17 cellular contexts compared by ENCODE assay signal in the genomic region with DNA sequence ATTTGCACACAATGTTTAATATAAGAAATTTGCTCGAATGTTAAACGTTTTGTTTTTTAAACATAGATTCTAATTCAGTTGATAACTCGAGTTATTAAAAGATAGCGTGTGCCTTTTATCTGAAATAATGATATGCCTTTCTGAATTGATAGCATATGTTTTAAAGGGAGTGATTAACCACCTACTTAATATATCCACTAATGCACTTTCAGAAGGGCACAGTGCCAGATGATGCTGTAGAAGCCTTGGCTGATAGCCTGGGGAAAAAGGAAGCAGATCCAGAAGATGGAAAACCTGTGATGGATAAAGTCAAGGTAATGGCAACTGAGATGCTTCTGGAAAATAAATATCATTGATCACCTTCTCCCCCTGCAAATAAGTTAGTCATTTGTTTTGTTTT. TPM values are rescaled to one million over a fixed set of nuclear protein-coding genes. Genes with fewer than 3 reads are reported as not detected.
DNase-seq lines count a peak whose midpoint lies in the region; ATAC-seq and TF ChIP-seq lines count a peak whose summit lies in the region.
"Had no signal": no experiment of that assay in that cellular context is flagged by ENCODE, and none has a peak within 500 bp of the region (broad histone marks: within the 10 kb centered on the region; RNA-seq: fewer than 3 reads in every experiment).

No MANE protein-coding gene starts in this region.

- WGBS in right cardiac atrium, result 37% methylated on average over 4 of the region's 4 CpGs

- DNase-seq in left ventricle myocardium inferior (no peak), right cardiac atrium (no peak), NCI-H1694 (lab: John Stamatoyannopoulos, UW) (peak; percentile 42), T-helper 17 cell (no peak)
- no peak for DNase-seq in stimulated activated effector memory CD8-positive, alpha-beta T cell treated with anti-CD3 and anti-CD28 coated beads, Interleukin-12 subunit alpha, Interleukin-12 subunit beta, amount 100 ng/mL, for 72 hours (ENCODE audit: low spot score in 2 of 2)
- DNase-seq in activated naive CD8-positive, alpha-beta T cell treated with anti-CD3 and anti-CD28 coated beads, Interleukin-2, amount 50 U/mL, for 24 hours, result no peak
- no peak for DNase-seq in stimulated activated naive CD4-positive, alpha-beta T cell treated with Interleukin-2 at 50 U/mL for 16 hours (lab: John Stamatoyannopoulos, UW)
- DNase-seq: AML-193; CD8-positive, alpha-beta memory T cell; MV-4-11; NCI-H146; NCI-H510A; PC-3; T-cell had no signal

- TF ChIP-seq CTCF in left ventricle myocardium inferior (IDR thresholded peaks at IDR 0.05; ENCODE audit: borderline replicate concordance), result no peak

- H3K27ac Mint-ChIP-seq in T-helper 17 cell, result peak overlapping the region; percentile 68
- H3K27ac Mint-ChIP-seq in stimulated activated effector memory CD8-positive, alpha-beta T cell treated with anti-CD3 and anti-CD28 coated beads, Interleukin-12 subunit alpha, Interleukin-12 subunit beta, amount 100 ng/mL, for 72 hours, result peak overlapping the region; percentile 82
- H3K27ac Mint-ChIP-seq in activated naive CD8-positive, alpha-beta T cell treated with anti-CD3 and anti-CD28 coated beads, Interleukin-2, amount 50 U/mL, for 24 hours, result no peak overlapping the region
- H3K27ac Mint-ChIP-seq: IgD-negative memory B cell had no signal

- peaks cover 3% of the 10 kb centered on the region for H3K36me3 Mint-ChIP-seq in T-helper 17 cell (ENCODE audit: low read depth)
- peaks cover 92% of the 10 kb centered on the region for H3K36me3 Mint-ChIP-seq in stimulated activated effector memory CD8-positive, alpha-beta T cell treated with anti-CD3 and anti-CD28 coated beads, Interleukin-12 subunit alpha, Interleukin-12 subunit beta, amount 100 ng/mL, for 72 hours
- peaks cover 30% of the 10 kb centered on the region for H3K36me3 Mint-ChIP-seq in activated naive CD8-positive, alpha-beta T cell treated with anti-CD3 and anti-CD28 coated beads, Interleukin-2, amount 50 U/mL, for 24 hours (ENCODE audit: low read depth)
- H3K36me3 Mint-ChIP-seq: IgD-negative memory B cell had no signal

- H3K4me1 ChIP-seq in left ventricle myocardium inferior (peaks cover 65% of the 10 kb centered on the region), right cardiac atrium (ENCODE audit: control insufficient read depth, insufficient read depth, low read length) (no peaks in the 10 kb centered on the region)

- H3K27ac ChIP-seq in left ventricle myocardium inferior (replicated peaks) (peak overlapping the region; percentile 2), right cardiac atrium (ENCODE audit: low read length) (no peak overlapping the region)

- ATAC-seq in right cardiac atrium, result no peak
- ATAC-seq in T-helper 17 cell, result no peak
- ATAC-seq in stimulated activated effector memory CD8-positive, alpha-beta T cell treated with anti-CD3 and anti-CD28 coated beads, Interleukin-12 subunit alpha, Interleukin-12 subunit beta, amount 100 ng/mL, for 72 hours, result no peak
- ATAC-seq in activated naive CD8-positive, alpha-beta T cell treated with anti-CD3 and anti-CD28 coated beads, Interleukin-2, amount 50 U/mL, for 24 hours, result no peak
- no peak for ATAC-seq in HG02884 (IDR thresholded peaks at IDR 0.05; ENCODE audit: unreplicated experiment)
- ATAC-seq: HCT116, T-cell had no signal

- H3K9me3 Mint-ChIP-seq in stimulated activated effector memory CD8-positive, alpha-beta T cell treated with anti-CD3 and anti-CD28 coated beads, Interleukin-12 subunit alpha, Interleukin-12 subunit beta, amount 100 ng/mL, for 72 hours, result no peaks in the 10 kb centered on the region
- H3K9me3 Mint-ChIP-seq in activated naive CD8-positive, alpha-beta T cell treated with anti-CD3 and anti-CD28 coated beads, Interleukin-2, amount 50 U/mL, for 24 hours, result no peaks in the 10 kb centered on the region
- H3K9me3 Mint-ChIP-seq: CD8-positive, alpha-beta memory T cell; IgD-negative memory B cell; T-cell had no signal

- H3K4me3 Mint-ChIP-seq in T-helper 17 cell, result no peak overlapping the region
- no peak overlapping the region for H3K4me3 Mint-ChIP-seq in stimulated activated effector memory CD8-positive, alpha-beta T cell treated with anti-CD3 and anti-CD28 coated beads, Interleukin-12 subunit alpha, Interleukin-12 subunit beta, amount 100 ng/mL, for 72 hours
- no peak overlapping the region for H3K4me3 Mint-ChIP-seq in activated naive CD8-positive, alpha-beta T cell treated with anti-CD3 and anti-CD28 coated beads, Interleukin-2, amount 50 U/mL, for 24 hours
- H3K4me3 Mint-ChIP-seq: CD8-positive, alpha-beta memory T cell; IgD-negative memory B cell; T-cell had no signal

- H3K9me3 ChIP-seq in left ventricle myocardium inferior (replicated peaks), result no peaks in the 10 kb centered on the region
- H3K9me3 ChIP-seq in right cardiac atrium (ENCODE audit: control insufficient read depth, low read length), result no peaks in the 10 kb centered on the region
- no peaks in the 10 kb centered on the region for H3K9me3 ChIP-seq in T-helper 17 cell (ENCODE audit: control insufficient read depth, low read length, poor library complexity, severe bottlenecking)

- no peaks in the 10 kb centered on the region for H3K27me3 Mint-ChIP-seq in T-helper 17 cell
- no peaks in the 10 kb centered on the region for H3K27me3 Mint-ChIP-seq in activated naive CD8-positive, alpha-beta T cell treated with anti-CD3 and anti-CD28 coated beads, Interleukin-2, amount 50 U/mL, for 24 hours
- H3K27me3 Mint-ChIP-seq: CD8-positive, alpha-beta memory T cell; IgD-negative memory B cell; T-cell had no signal

- peaks cover 5% of the 10 kb centered on the region for H3K4me1 Mint-ChIP-seq in T-helper 17 cell
- H3K4me1 Mint-ChIP-seq in stimulated activated effector memory CD8-positive, alpha-beta T cell treated with anti-CD3 and anti-CD28 coated beads, Interleukin-12 subunit alpha, Interleukin-12 subunit beta, amount 100 ng/mL, for 72 hours, result no peaks in the 10 kb centered on the region
- peaks cover 7% of the 10 kb centered on the region for H3K4me1 Mint-ChIP-seq in activated naive CD8-positive, alpha-beta T cell treated with anti-CD3 and anti-CD28 coated beads, Interleukin-2, amount 50 U/mL, for 24 hours
- H3K4me1 Mint-ChIP-seq: IgD-negative memory B cell had no signal

- intact Hi-C loops in left ventricle myocardium inferior (cut with micrococcal nuclease), result loop anchor here (10.0 kb wide), 1 partner anchor 411 kb away; no protein-coding TSS in a partner anchor
- intact Hi-C loops in right cardiac atrium (cut with DNase I), result loop anchor here in 2 of 4 donors (5.0 kb wide), 1 partner anchor 408 kb away; no protein-coding TSS in a partner anchor

- H3K27me3 ChIP-seq in left ventricle myocardium inferior (ENCODE audit: low read depth), result no peaks in the 10 kb centered on the region
- no peaks in the 10 kb centered on the region for H3K27me3 ChIP-seq in right cardiac atrium (ENCODE audit: control insufficient read depth, insufficient read depth)

- H3K4me3 ChIP-seq in left ventricle myocardium inferior (no peak overlapping the region), right cardiac atrium (ENCODE audit: low read length) (no peak overlapping the region)

- peaks cover 93% of the 10 kb centered on the region for H3K36me3 ChIP-seq in left ventricle myocardium inferior

RNA-seq across cellular contexts. Expression of a gene that starts 53.9 kb away (rescaled TPM):
- total RNA-seq in left ventricle myocardium inferior (38.4 TPM), right cardiac atrium (10 to 100 TPM; 36.3 to 50.0 (median 40.9) TPM), T-helper 17 cell (10 to 100 TPM; 70.4 to 79.1 TPM)
- polyA plus RNA-seq in right cardiac atrium, result 7.7 TPM
